Comparison of ENCODE assay signal across 1 cellular context in genomic region chr9:90995516-90995915, GRCh38.
TF ChIP-seq lines count a peak whose summit lies in the region.

No MANE protein-coding gene starts in this region.

TF ChIP-seq in H1, 55 proteins besides CTCF, POLR2A, EP300 and RAD21:
- TF ChIP-seq BACH1 (IDR thresholded peaks at IDR 0.05; ENCODE audit: low read length) (no peak), POLR2AphosphoS5 (IDR thresholded peaks at IDR 0.05; ENCODE audit: low read depth, low read length) (no peak), SP4 (IDR thresholded peaks at IDR 0.05; ENCODE audit: low read length) (no peak), RXRA (IDR thresholded peaks at IDR 0.05; ENCODE audit: insufficient read depth, low read depth, low read length) (no peak), TBP (IDR thresholded peaks at IDR 0.05; ENCODE audit: low read depth, low read length) (no peak), KDM5A (IDR thresholded peaks at IDR 0.05; ENCODE audit: low read length) (no peak), KDM4A (IDR thresholded peaks at IDR 0.05; ENCODE audit: low read depth, low read length, severe bottlenecking) (no peak), POU5F1 (IDR thresholded peaks at IDR 0.05; ENCODE audit: low read depth, low read length) (no peak)
